ENCODE assay signal across 11 cellular contexts in the genomic region with DNA sequence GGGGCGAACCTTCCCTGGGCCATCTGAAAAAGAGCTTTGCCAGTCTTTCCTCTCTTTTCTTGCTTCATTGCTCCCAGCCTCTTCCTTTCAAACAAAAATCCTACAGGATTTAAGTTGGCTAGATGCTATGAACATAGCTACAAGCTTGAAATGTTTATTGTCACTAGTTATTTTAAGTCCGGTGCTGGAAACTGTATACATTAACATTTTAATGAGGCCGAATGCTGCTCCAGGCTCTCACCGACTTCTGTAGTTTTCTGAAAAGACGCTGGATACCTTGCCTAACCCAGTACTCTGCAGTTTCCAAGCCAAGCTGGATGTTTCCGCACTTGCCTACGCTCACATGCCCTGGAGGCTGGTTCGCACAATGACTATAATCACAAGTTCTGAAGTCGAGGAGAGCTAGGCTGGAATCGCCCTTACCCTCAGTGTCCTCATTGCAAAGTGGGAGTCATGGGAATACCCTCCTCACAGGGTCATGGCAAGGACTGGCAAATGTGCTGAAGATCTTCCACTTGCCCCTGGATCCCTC. TPM values are rescaled to one million over a fixed set of nuclear protein-coding genes. Genes with fewer than 3 reads are reported as not detected.
DNase-seq lines count a peak whose midpoint lies in the region; ATAC-seq, FAIRE-seq and TF ChIP-seq lines count a peak whose summit lies in the region.
"Had no signal": no experiment of that assay in that cellular context is flagged by ENCODE, and none has a peak within 500 bp of the region (broad histone marks: within the 10 kb centered on the region; RNA-seq: fewer than 3 reads in every experiment).

No MANE protein-coding gene starts in this region.

- no peak overlapping the region for H3K23ac ChIP-seq in H1 (ENCODE audit: insufficient read length)

- no peak overlapping the region for H3K27ac ChIP-seq in H1 (ENCODE audit: low read depth, low read length)
- H3K27ac ChIP-seq in aorta (ENCODE audit: low read depth in 1 of 2, low read length in 2 of 2), result peak overlapping the region; percentile 99

- 0 out of 2 replicates have a peak overlapping the region, but pooled peaks have one; percentile 46 for H2AFZ ChIP-seq in H1 (ENCODE audit: low read length)

- WGBS in H1 (ENCODE audit: extremely low coverage in 1 of 2, insufficient coverage in 1 of 2, insufficient read length in 1 of 2, insufficient replicate concordance in 2 of 2, low coverage in 1 of 2, low lambda C conversion rate in 2 of 2, missing lambda C conversion rate in 1 of 2), 2 experiments, result 89% methylated on average over 10 of the region's 10 CpGs; no CpG with 5 or more reads in 1 of the 2 experiments
- 5 to 9% methylated on average over 10 of the region's 10 CpGs for WGBS in aorta, 2 donors

- TF ChIP-seq EP300 in H1 (IDR thresholded peaks at IDR 0.05; ENCODE audit: borderline replicate concordance in 1 of 2, low read depth in 2 of 2, low read length in 2 of 2), result no peak

- no peak overlapping the region for H3K14ac ChIP-seq in H1 (ENCODE audit: insufficient read length)

- no peaks in the 10 kb centered on the region for H3K27me3 ChIP-seq in H1 (replicated peaks in 1 of 4; ENCODE audit: control insufficient read depth in 3 of 4, extremely low read depth in 1 of 4, insufficient read depth in 3 of 4, low read length in 3 of 4)
- no peaks in the 10 kb centered on the region for H3K27me3 ChIP-seq in aorta (ENCODE audit: control insufficient read depth in 1 of 2, insufficient read depth in 2 of 2, low read length in 1 of 2)

- no peak for ATAC-seq in natural killer cell treated with Interleukin-12 subunit alpha and Interleukin-12 subunit beta and Interleukin-15 and Interleukin-18, amount 100 ng/mL, for 72 hours
- ATAC-seq in natural killer cell (no peak), aorta (ENCODE audit: low FRiP score) (no peak), GM18505 (IDR thresholded peaks at IDR 0.05; ENCODE audit: unreplicated experiment) (no peak), GM19452 (IDR thresholded peaks at IDR 0.05; ENCODE audit: unreplicated experiment) (no peak)

- intact Hi-C loops in natural killer cell (cut with micrococcal nuclease), result no loop called here
- intact Hi-C loops in aorta (cut with DNase I), result loop anchor here in 1 of 2 donors (5.0 kb wide), 1 partner anchor 34 kb away; no protein-coding TSS in a partner anchor

- peak overlapping the region in 1 of 2 donors; percentile 26 for H3K27ac Mint-ChIP-seq in natural killer cell treated with Interleukin-12 subunit alpha and Interleukin-12 subunit beta and Interleukin-15 and Interleukin-18, amount 100 ng/mL, for 72 hours
- H3K27ac Mint-ChIP-seq in natural killer cell (no peak overlapping the region), nephron progenitor cell (peak overlapping the region; percentile 95)

- no peaks in the 10 kb centered on the region for H3K9me3 Mint-ChIP-seq in natural killer cell treated with Interleukin-12 subunit alpha and Interleukin-12 subunit beta and Interleukin-15 and Interleukin-18, amount 100 ng/mL, for 72 hours
- H3K9me3 Mint-ChIP-seq in natural killer cell (no peaks in the 10 kb centered on the region), nephron progenitor cell (no peaks in the 10 kb centered on the region)
- H3K9me3 Mint-ChIP-seq: stimulated activated naive CD8-positive, alpha-beta T cell treated with anti-CD3 and anti-CD28 coated beads, Interleukin-15, Interleukin-2, amounts not matched to agents 100 ng/mL and 50 ng/mL, for 24 hours had no signal

- peak overlapping the region; percentile 6; the same call in 1 of the 2 replicates for H2BK5ac ChIP-seq in H1 (ENCODE audit: low read depth, low read length)

- H2BK120ac ChIP-seq in H1 (replicated peaks; ENCODE audit: low read depth, low read length), result no peak overlapping the region

- H2AK5ac ChIP-seq in H1 (ENCODE audit: low read depth, low read length), result no peak overlapping the region

- DNase-seq in natural killer cell treated with Interleukin-12 subunit alpha and Interleukin-12 subunit beta and Interleukin-15 and Interleukin-18, amount 100 ng/mL, for 72 hours (ENCODE audit: low spot score), result no peak
- no peak for DNase-seq in natural killer cell
- no peak for DNase-seq in H1 (ENCODE audit: low read depth in 1 of 2, low spot score in 2 of 2)
- DNase-seq in nephron progenitor cell, result no peak
- DNase-seq in aorta, result peak; percentile 47 to 53
- no peak for DNase-seq in D721Med (ENCODE audit: insufficient read length, low spot score)
- DNase-seq: COR-L47, cortex of kidney had no signal

- no peaks in the 10 kb centered on the region for H4K20me1 ChIP-seq in H1 (replicated peaks in 1 of 2; ENCODE audit: control insufficient read depth in 1 of 2, insufficient read depth in 2 of 2, low read length in 2 of 2)

- peak overlapping the region; percentile 30 for H3K4me3 Mint-ChIP-seq in natural killer cell treated with Interleukin-12 subunit alpha and Interleukin-12 subunit beta and Interleukin-15 and Interleukin-18, amount 100 ng/mL, for 72 hours
- no peak overlapping the region for H3K4me3 Mint-ChIP-seq in natural killer cell
- peak overlapping the region; percentile 57 for H3K4me3 Mint-ChIP-seq in nephron progenitor cell

- no peaks in the 10 kb centered on the region for H3K23me2 ChIP-seq in H1 (ENCODE audit: low read depth, low read length)

- no peak overlapping the region for H4K8ac ChIP-seq in H1 (ENCODE audit: extremely low read depth, insufficient read depth, low read length)

- H3K4me3 ChIP-seq in H1 (ENCODE audit: extremely low read depth in 1 of 4, insufficient read depth in 2 of 4, low read depth in 3 of 4, low read length in 4 of 4), result no peak overlapping the region
- no peak overlapping the region for H3K4me3 ChIP-seq in aorta (ENCODE audit: low read length in 2 of 2)

- no peak overlapping the region for H3K56ac ChIP-seq in H1 (replicated peaks; ENCODE audit: insufficient read length, low read depth, low read length)

- no peaks in the 10 kb centered on the region for H3K36me3 Mint-ChIP-seq in natural killer cell treated with Interleukin-12 subunit alpha and Interleukin-12 subunit beta and Interleukin-15 and Interleukin-18, amount 100 ng/mL, for 72 hours
- no peaks in the 10 kb centered on the region for H3K36me3 Mint-ChIP-seq in natural killer cell
- no peaks in the 10 kb centered on the region for H3K36me3 Mint-ChIP-seq in nephron progenitor cell (ENCODE audit: low read depth)

- peaks cover 42 to 82% of the 10 kb centered on the region in 2 donors for H3K27me3 Mint-ChIP-seq in natural killer cell treated with Interleukin-12 subunit alpha and Interleukin-12 subunit beta and Interleukin-15 and Interleukin-18, amount 100 ng/mL, for 72 hours
- H3K27me3 Mint-ChIP-seq in natural killer cell (ENCODE audit: low read depth in 2 of 2) (peaks cover 67 to 81% of the 10 kb centered on the region in 2 donors), nephron progenitor cell (ENCODE audit: low read depth, poor library complexity) (peaks cover 6% of the 10 kb centered on the region)

- no peak for TF ChIP-seq POLR2A in H1 (IDR thresholded peaks at IDR 0.05; ENCODE audit: control extremely low read depth in 1 of 2, low read depth in 2 of 2, low read length in 2 of 2)
- TF ChIP-seq POLR2A in GM18505 (IDR thresholded peaks at IDR 0.05; ENCODE audit: borderline replicate concordance, extremely low read depth, insufficient read depth, insufficient read length), result no peak

- no peak overlapping the region for H4K91ac ChIP-seq in H1 (replicated peaks; ENCODE audit: insufficient read length, low read length)

- no peak overlapping the region for H3K4me2 ChIP-seq in H1 (ENCODE audit: insufficient read depth in 1 of 2, low read depth in 2 of 2, low read length in 2 of 2)

- no peaks in the 10 kb centered on the region for H3K79me2 ChIP-seq in H1 (ENCODE audit: control insufficient read depth in 1 of 2, insufficient read depth in 2 of 2, low read length in 2 of 2)

- H3K4me1 Mint-ChIP-seq in natural killer cell treated with Interleukin-12 subunit alpha and Interleukin-12 subunit beta and Interleukin-15 and Interleukin-18, amount 100 ng/mL, for 72 hours (ENCODE audit: low read depth in 2 of 2), result peaks cover 35 to 36% of the 10 kb centered on the region in 2 donors
- H3K4me1 Mint-ChIP-seq in natural killer cell (peaks cover 32 to 41% of the 10 kb centered on the region in 2 donors), nephron progenitor cell (peaks cover 67% of the 10 kb centered on the region)

- POLR2A ChIA-PET in H1 (lab: Charles Lee; ENCODE audit: partially characterized antibody), result no interaction called here

- H3K9me3 ChIP-seq in H1 (ENCODE audit: insufficient read depth in 2 of 2, low read depth in 1 of 2, low read length in 1 of 2) (no peaks in the 10 kb centered on the region), aorta (ENCODE audit: control insufficient read depth, low read length) (no peaks in the 10 kb centered on the region)

- no peak overlapping the region for H3K9ac ChIP-seq in H1 (replicated peaks in 1 of 4; ENCODE audit: extremely low read depth in 1 of 4, low read depth in 3 of 4, low read length in 3 of 4)

- TF ChIP-seq CTCF in natural killer cell (IDR thresholded peaks at IDR 0.05) (no peak), H1 (IDR thresholded peaks at IDR 0.05; ENCODE audit: control extremely low read depth in 1 of 3, insufficient read depth in 1 of 3, low read depth in 1 of 3, low read length in 3 of 3) (no peak), nephron progenitor cell (IDR thresholded peaks at IDR 0.05) (no peak), D721Med (IDR thresholded peaks at IDR 0.05; ENCODE audit: insufficient read depth, missing control alignments) (no peak)

- H3K18ac ChIP-seq in H1 (ENCODE audit: extremely low read depth, low read length), result no peak overlapping the region

- no peak overlapping the region for H4K5ac ChIP-seq in H1 (ENCODE audit: insufficient read length, low read depth, low read length)

- no peak overlapping the region for H2BK20ac ChIP-seq in H1 (ENCODE audit: low read length)

- CTCF ChIA-PET in H1 (lab: Charles Lee; ENCODE audit: partially characterized antibody), result interaction anchor here (0.6 to 4.9 kb wide), 36 partner anchors 8 to 373 kb away, joined by 3 to 51 read pairs (median 5); a partner anchor contains a TSS

- H3K36me3 ChIP-seq in H1 (ENCODE audit: control insufficient read depth in 2 of 4, insufficient read depth in 4 of 4, low read length in 3 of 4) (no peaks in the 10 kb centered on the region), aorta (ENCODE audit: control insufficient read depth in 1 of 2, insufficient read depth in 2 of 2, low read length in 1 of 2) (no peaks in the 10 kb centered on the region)

- no peak overlapping the region for H2BK15ac ChIP-seq in H1 (ENCODE audit: low read length)

- H2BK12ac ChIP-seq in H1 (ENCODE audit: low read depth, low read length), result peak overlapping the region; percentile 22; the same call in 1 of the 2 replicates

- H3K4me1 ChIP-seq in H1 (replicated peaks in 1 of 4; ENCODE audit: control insufficient read depth in 3 of 4, insufficient read depth in 4 of 4, low read length in 3 of 4), result peaks cover 0 to 7% (median 5%) of the 10 kb centered on the region in 4 experiments; a peak in 5 of 7 replicates
- peaks cover 9% of the 10 kb centered on the region in 2 donors for H3K4me1 ChIP-seq in aorta (ENCODE audit: control insufficient read depth in 1 of 2, insufficient read depth in 2 of 2, low read length in 2 of 2)

- no peak overlapping the region for H3K4ac ChIP-seq in H1 (replicated peaks; ENCODE audit: insufficient read length, low read depth, low read length)

- TF ChIP-seq RAD21 in H1 (IDR thresholded peaks at IDR 0.05 in 1 of 2, conservative IDR thresholded peaks at IDR 0.05 in 1 of 2; ENCODE audit: low read depth in 2 of 2, low read length in 2 of 2), result no peak

- FAIRE-seq in H1 (lab: Jason Lieb, UNC) (no peak), D721Med (lab: Jason Lieb, UNC) (no peak)

- H3K79me1 ChIP-seq in H1 (ENCODE audit: low read depth, low read length), result no peaks in the 10 kb centered on the region

RNA-seq across cellular contexts. Expression of a gene that starts 39.1 kb away (rescaled TPM):
- total RNA-seq in natural killer cell treated with Interleukin-12 subunit alpha and Interleukin-12 subunit beta and Interleukin-15 and Interleukin-18, amount 100 ng/mL, for 72 hours, result under 1 TPM; 0.55 to 0.73 TPM
- total RNA-seq in natural killer cell, result 1 to 10 TPM; 2.1 to 3.7 (median 3.0) TPM
- total RNA-seq in H1 (2021; fragmentation: NEBNext Ultra II Directional; extraction: Animal tissue kit (Norgen Biotek cat#: 25700)), result 0.59 and 0.89 TPM in 2 replicates
- polyA plus RNA-seq in H1 (2011; rRNA removed), result 0.48 and 0.67 TPM in 2 replicates
- polyA plus RNA-seq in H1 (2011; cell fraction: cytosol; rRNA removed), result 0.41 TPM
- 1.7 TPM for polyA plus RNA-seq in H1 (2011; cell fraction: nucleus; rRNA removed)
- polyA plus RNA-seq in H1 (2012, experiment 1 of 2), result 0.46 to 0.62 TPM (median 0.55 TPM) in 4 replicates
- 0.34 TPM for polyA plus RNA-seq in H1 (2012, experiment 2 of 2)
- polyA plus RNA-seq in H1 (2013, experiment 1 of 2), result 0.32 TPM
- polyA plus RNA-seq in H1 (2013, experiment 2 of 2), result 0.28 TPM
- 0.51 and 0.66 TPM in 2 replicates for polyA minus RNA-seq in H1 (2011; rRNA and poly(A)+ RNA removed)
- polyA minus RNA-seq in H1 (2011; cell fraction: cytosol; rRNA and poly(A)+ RNA removed), result 0.73 TPM
- 1.4 TPM for polyA minus RNA-seq in H1 (2011; cell fraction: nucleus; rRNA and poly(A)+ RNA removed)
- 100 to 1,000 TPM; 209 to 363 TPM for total RNA-seq in aorta
- polyA plus RNA-seq in aorta, result 100 to 1,000 TPM in 1 of 2 donors, 10 to 100 TPM in 1; 40.4 to 247 TPM

Comparison
In these comparisons a context has a peak if more than half of its experiments do, and no peak if none do; other contexts are left out.
1. DNase-seq: peak in aorta (2 of 2); none in natural killer cell treated with Interleukin-12 subunit alpha and Interleukin-12 subunit beta and Interleukin-15 and Interleukin-18, amount 100 ng/mL, for 72 hours (single experiment), natural killer cell (single experiment), H1 (0 of 2), nephron progenitor cell (single experiment) and D721Med (single experiment).
2. RNA of a gene that starts 39.1 kb away (total RNA-seq): 209 to 363 TPM in aorta; 2.1 to 3.7 TPM in natural killer cell, 0.59 to 0.89 TPM in H1 and 0.55 to 0.73 TPM in natural killer cell treated with Interleukin-12 subunit alpha and Interleukin-12 subunit beta and Interleukin-15 and Interleukin-18, amount 100 ng/mL, for 72 hours; every median in the first group is over 10 times any median in the second.